Comparison of ENCODE assay signal across 1 cellular context in genomic region chr6:29926795-29927427, GRCh38.
A peak's percentile ranks its signal among the peaks of the same experiment; 100 is the strongest.
TF ChIP-seq lines count a peak whose summit lies in the region.

No MANE protein-coding gene starts in this region.

TF ChIP-seq in HepG2, 621 proteins besides CTCF, POLR2A, EP300 and RAD21 (continued from another document and continues in another):
- TF ChIP-seq, protein P1, sequence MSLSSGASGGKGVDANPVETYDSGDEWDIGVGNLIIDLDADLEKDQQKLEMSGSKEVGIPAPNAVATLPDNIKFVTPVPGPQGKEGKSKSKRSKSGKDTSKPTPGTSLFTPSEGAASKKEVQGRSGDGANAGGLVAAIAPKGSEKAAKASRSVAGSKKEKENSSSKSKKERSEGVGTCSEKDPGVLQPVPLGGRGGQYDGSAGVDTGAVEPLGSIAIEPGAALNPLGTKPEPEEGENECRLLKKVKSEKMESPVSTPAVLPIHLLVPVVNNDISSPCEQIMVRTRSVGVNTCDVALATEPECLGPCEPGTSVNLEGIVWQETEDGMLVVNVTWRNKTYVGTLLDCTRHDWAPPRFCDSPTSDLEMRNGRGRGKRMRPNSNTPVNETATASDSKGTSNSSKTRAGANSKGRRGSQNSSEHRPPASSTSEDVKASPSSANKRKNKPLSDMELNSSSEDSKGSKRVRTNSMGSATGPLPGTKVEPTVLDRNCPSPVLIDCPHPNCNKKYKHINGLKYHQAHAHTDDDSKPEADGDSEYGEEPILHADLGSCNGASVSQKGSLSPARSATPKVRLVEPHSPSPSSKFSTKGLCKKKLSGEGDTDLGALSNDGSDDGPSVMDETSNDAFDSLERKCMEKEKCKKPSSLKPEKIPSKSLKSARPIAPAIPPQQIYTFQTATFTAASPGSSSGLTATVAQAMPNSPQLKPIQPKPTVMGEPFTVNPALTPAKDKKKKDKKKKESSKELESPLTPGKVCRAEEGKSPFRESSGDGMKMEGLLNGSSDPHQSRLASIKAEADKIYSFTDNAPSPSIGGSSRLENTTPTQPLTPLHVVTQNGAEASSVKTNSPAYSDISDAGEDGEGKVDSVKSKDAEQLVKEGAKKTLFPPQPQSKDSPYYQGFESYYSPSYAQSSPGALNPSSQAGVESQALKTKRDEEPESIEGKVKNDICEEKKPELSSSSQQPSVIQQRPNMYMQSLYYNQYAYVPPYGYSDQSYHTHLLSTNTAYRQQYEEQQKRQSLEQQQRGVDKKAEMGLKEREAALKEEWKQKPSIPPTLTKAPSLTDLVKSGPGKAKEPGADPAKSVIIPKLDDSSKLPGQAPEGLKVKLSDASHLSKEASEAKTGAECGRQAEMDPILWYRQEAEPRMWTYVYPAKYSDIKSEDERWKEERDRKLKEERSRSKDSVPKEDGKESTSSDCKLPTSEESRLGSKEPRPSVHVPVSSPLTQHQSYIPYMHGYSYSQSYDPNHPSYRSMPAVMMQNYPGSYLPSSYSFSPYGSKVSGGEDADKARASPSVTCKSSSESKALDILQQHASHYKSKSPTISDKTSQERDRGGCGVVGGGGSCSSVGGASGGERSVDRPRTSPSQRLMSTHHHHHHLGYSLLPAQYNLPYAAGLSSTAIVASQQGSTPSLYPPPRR (CRISPR knock-in tag; IDR thresholded peaks at IDR 0.05; ENCODE audit: borderline replicate concordance): no peak
- TF ChIP-seq KLF16 (CRISPR knock-in tag; IDR thresholded peaks at IDR 0.05) (no peak), MYC (CRISPR knock-in tag; IDR thresholded peaks at IDR 0.05; ENCODE audit: borderline replicate concordance) (peak; percentile 30; the same call in 1 of the 2 replicates), KLF12 (CRISPR knock-in tag; IDR thresholded peaks at IDR 0.05; ENCODE audit: borderline replicate concordance) (no peak), ADNP (CRISPR knock-in tag; IDR thresholded peaks at IDR 0.05) (no peak), IRX3 (CRISPR knock-in tag; IDR thresholded peaks at IDR 0.05; ENCODE audit: borderline replicate concordance, low read depth) (no peak), ELF1 (CRISPR knock-in tag; IDR thresholded peaks at IDR 0.05) (peak; percentile 65; the same call in 1 of the 2 replicates), MXD3 (CRISPR knock-in tag; IDR thresholded peaks at IDR 0.05) (0 out of 2 replicates have a peak, but pooled peaks have one; percentile 63), ZNF567 (CRISPR knock-in tag; IDR thresholded peaks at IDR 0.05; ENCODE audit: borderline replicate concordance) (no peak), ZNF34 (CRISPR knock-in tag; IDR thresholded peaks at IDR 0.05; ENCODE audit: borderline replicate concordance) (no peak), ZNF513 (CRISPR knock-in tag; conservative IDR thresholded peaks at IDR 0.05) (no peak), CSRNP2 (CRISPR knock-in tag; conservative IDR thresholded peaks at IDR 0.05; ENCODE audit: low read depth) (no peak), ZNF274 (CRISPR knock-in tag; IDR thresholded peaks at IDR 0.05) (0 out of 2 replicates have a peak, but pooled peaks have one; percentile 12), IRF2 (CRISPR knock-in tag; IDR thresholded peaks at IDR 0.05) (peak; percentile 87), ZNF607 (CRISPR knock-in tag; IDR thresholded peaks at IDR 0.05; ENCODE audit: borderline replicate concordance) (no peak), CREB3 (CRISPR knock-in tag; IDR thresholded peaks at IDR 0.05) (no peak; the same call in 1 of the 2 replicates), REPIN1 (CRISPR knock-in tag; IDR thresholded peaks at IDR 0.05; ENCODE audit: borderline replicate concordance, low read depth) (no peak), SNAI1 (CRISPR knock-in tag; IDR thresholded peaks at IDR 0.05; ENCODE audit: borderline replicate concordance) (no peak), ZBTB33 (CRISPR knock-in tag; IDR thresholded peaks at IDR 0.05) (no peak), ISX (CRISPR knock-in tag; conservative IDR thresholded peaks at IDR 0.05) (no peak), CBX2 (IDR thresholded peaks at IDR 0.05; ENCODE audit: low read depth, low read length) (no peak), CBX2 (CRISPR knock-in tag; IDR thresholded peaks at IDR 0.05; ENCODE audit: low read depth) (no peak), SIN3B (IDR thresholded peaks at IDR 0.05; ENCODE audit: low read length) (no peak), ZNF614 (CRISPR knock-in tag; IDR thresholded peaks at IDR 0.05; ENCODE audit: borderline replicate concordance) (no peak), PLRG1 (conservative IDR thresholded peaks at IDR 0.05) (no peak), CAMTA2 (CRISPR knock-in tag; IDR thresholded peaks at IDR 0.05; ENCODE audit: borderline replicate concordance) (no peak), SIX1 (CRISPR knock-in tag; IDR thresholded peaks at IDR 0.05; ENCODE audit: borderline replicate concordance) (no peak), CREB1 (IDR thresholded peaks at IDR 0.05) (no peak), CREB1 (CRISPR knock-in tag; IDR thresholded peaks at IDR 0.05) (no peak), SAFB2 (CRISPR knock-in tag; IDR thresholded peaks at IDR 0.05; ENCODE audit: borderline replicate concordance, low read depth) (no peak), KDM4B (CRISPR knock-in tag; IDR thresholded peaks at IDR 0.05) (no peak), PHF8 (CRISPR knock-in tag; IDR thresholded peaks at IDR 0.05) (peak; percentile 80), NR1H2 (CRISPR knock-in tag; IDR thresholded peaks at IDR 0.05; ENCODE audit: borderline replicate concordance, low read depth) (0 out of 2 replicates have a peak, but pooled peaks have one; percentile 36), SNAPC5 (CRISPR knock-in tag; IDR thresholded peaks at IDR 0.05; ENCODE audit: borderline replicate concordance) (no peak), TGIF2 (CRISPR knock-in tag; IDR thresholded peaks at IDR 0.05) (no peak), ARID2 (CRISPR knock-in tag; IDR thresholded peaks at IDR 0.05; ENCODE audit: borderline replicate concordance) (no peak), ZNF281 (CRISPR knock-in tag; IDR thresholded peaks at IDR 0.05; ENCODE audit: borderline replicate concordance) (no peak), FOXM1 (CRISPR knock-in tag; IDR thresholded peaks at IDR 0.05) (no peak), GPBP1L1 (CRISPR knock-in tag; IDR thresholded peaks at IDR 0.05) (no peak), ZFYVE20 (CRISPR knock-in tag; IDR thresholded peaks at IDR 0.05; ENCODE audit: borderline replicate concordance, low read depth) (no peak), KLF9 (CRISPR knock-in tag; IDR thresholded peaks at IDR 0.05; ENCODE audit: low read depth) (no peak)
- TF ChIP-seq, protein P2, sequence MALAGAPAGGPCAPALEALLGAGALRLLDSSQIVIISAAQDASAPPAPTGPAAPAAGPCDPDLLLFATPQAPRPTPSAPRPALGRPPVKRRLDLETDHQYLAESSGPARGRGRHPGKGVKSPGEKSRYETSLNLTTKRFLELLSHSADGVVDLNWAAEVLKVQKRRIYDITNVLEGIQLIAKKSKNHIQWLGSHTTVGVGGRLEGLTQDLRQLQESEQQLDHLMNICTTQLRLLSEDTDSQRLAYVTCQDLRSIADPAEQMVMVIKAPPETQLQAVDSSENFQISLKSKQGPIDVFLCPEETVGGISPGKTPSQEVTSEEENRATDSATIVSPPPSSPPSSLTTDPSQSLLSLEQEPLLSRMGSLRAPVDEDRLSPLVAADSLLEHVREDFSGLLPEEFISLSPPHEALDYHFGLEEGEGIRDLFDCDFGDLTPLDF (CRISPR knock-in tag; IDR thresholded peaks at IDR 0.05): 0 out of 2 replicates have a peak, but pooled peaks have one; percentile 18
- TF ChIP-seq, protein P3, sequence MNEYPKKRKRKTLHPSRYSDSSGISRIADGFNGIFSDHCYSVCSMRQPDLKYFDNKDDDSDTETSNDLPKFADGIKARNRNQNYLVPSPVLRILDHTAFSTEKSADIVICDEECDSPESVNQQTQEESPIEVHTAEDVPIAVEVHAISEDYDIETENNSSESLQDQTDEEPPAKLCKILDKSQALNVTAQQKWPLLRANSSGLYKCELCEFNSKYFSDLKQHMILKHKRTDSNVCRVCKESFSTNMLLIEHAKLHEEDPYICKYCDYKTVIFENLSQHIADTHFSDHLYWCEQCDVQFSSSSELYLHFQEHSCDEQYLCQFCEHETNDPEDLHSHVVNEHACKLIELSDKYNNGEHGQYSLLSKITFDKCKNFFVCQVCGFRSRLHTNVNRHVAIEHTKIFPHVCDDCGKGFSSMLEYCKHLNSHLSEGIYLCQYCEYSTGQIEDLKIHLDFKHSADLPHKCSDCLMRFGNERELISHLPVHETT (CRISPR knock-in tag; conservative IDR thresholded peaks at IDR 0.05): no peak
- TF ChIP-seq, protein P4, sequence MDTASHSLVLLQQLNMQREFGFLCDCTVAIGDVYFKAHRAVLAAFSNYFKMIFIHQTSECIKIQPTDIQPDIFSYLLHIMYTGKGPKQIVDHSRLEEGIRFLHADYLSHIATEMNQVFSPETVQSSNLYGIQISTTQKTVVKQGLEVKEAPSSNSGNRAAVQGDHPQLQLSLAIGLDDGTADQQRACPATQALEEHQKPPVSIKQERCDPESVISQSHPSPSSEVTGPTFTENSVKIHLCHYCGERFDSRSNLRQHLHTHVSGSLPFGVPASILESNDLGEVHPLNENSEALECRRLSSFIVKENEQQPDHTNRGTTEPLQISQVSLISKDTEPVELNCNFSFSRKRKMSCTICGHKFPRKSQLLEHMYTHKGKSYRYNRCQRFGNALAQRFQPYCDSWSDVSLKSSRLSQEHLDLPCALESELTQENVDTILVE (CRISPR knock-in tag; IDR thresholded peaks at IDR 0.05): no peak
